In genomic region chr11:62593434-62594044, GRCh38 we compare ENCODE assay signal across 8 cellular contexts. TPM values are rescaled to one million over a fixed set of nuclear protein-coding genes. Genes with fewer than 3 reads are reported as not detected.
A peak's percentile ranks its signal among the peaks of the same experiment; 100 is the strongest.
DNase-seq lines count a peak whose midpoint lies in the region; ATAC-seq and TF ChIP-seq lines count a peak whose summit lies in the region.

No MANE protein-coding gene starts in this region.

- H3K27me3 ChIP-seq in GM23338 (ENCODE audit: insufficient read depth) (no peaks in the 10 kb centered on the region), stomach smooth muscle (ENCODE audit: control insufficient read depth in 1 of 2, insufficient read depth in 2 of 2, low read length in 2 of 2) (no peaks in the 10 kb centered on the region)

- H3K36me3 ChIP-seq in GM23338 (ENCODE audit: insufficient read depth) (peaks cover 29% of the 10 kb centered on the region), stomach smooth muscle (ENCODE audit: control insufficient read depth in 2 of 2, insufficient read depth in 2 of 2, low read length in 2 of 2) (peaks cover 47 to 48% of the 10 kb centered on the region in 2 donors)

- H3K4me3 Mint-ChIP-seq in GM23338 (peak overlapping the region; percentile 56), natural killer cell (peak overlapping the region; percentile 82)

- H3K36me3 Mint-ChIP-seq in GM23338 (ENCODE audit: low read depth) (peaks cover 66% of the 10 kb centered on the region), natural killer cell (peaks cover 7% of the 10 kb centered on the region)

- intact Hi-C loops in natural killer cell (cut with micrococcal nuclease), result loop anchor here (1.0 to 5.0 kb wide), 4 partner anchors 84 to 289 kb away; partner anchors contain the start of genes SLC3A2 and UBXN1

- H3K27ac Mint-ChIP-seq in GM23338 (no peak overlapping the region), natural killer cell (peak overlapping the region; percentile 94 to 97)

- no peak overlapping the region for H3K9ac ChIP-seq in stomach smooth muscle (ENCODE audit: low read length in 2 of 2)

- H3K4me3 ChIP-seq in GM23338, result no peak overlapping the region
- no peak overlapping the region for H3K4me3 ChIP-seq in epithelial cell of proximal tubule (ENCODE audit: low read depth, low read length)
- H3K4me3 ChIP-seq in stomach smooth muscle (ENCODE audit: low read length in 2 of 2), result no peak overlapping the region

- peaks cover 12% of the 10 kb centered on the region; the same call in 1 of the 2 replicates for H3K4me1 ChIP-seq in GM23338 (ENCODE audit: insufficient read depth)
- H3K4me1 ChIP-seq in stomach smooth muscle (ENCODE audit: control insufficient read depth, insufficient read depth, low read length), result peaks cover 33% of the 10 kb centered on the region

- peak; percentile 61 for TF ChIP-seq CTCF in AG09319 (IDR thresholded peaks at IDR 0.05; ENCODE audit: low read depth, low read length)
- TF ChIP-seq CTCF in GM23338 (conservative IDR thresholded peaks at IDR 0.05; ENCODE audit: low read depth in 2 of 2), result peak; percentile 72 to 96
- TF ChIP-seq CTCF in epithelial cell of proximal tubule (conservative IDR thresholded peaks at IDR 0.05; ENCODE audit: low read depth, low read length), result peak; percentile 73
- TF ChIP-seq CTCF in natural killer cell (IDR thresholded peaks at IDR 0.05), result peak; percentile 47

- peak; percentile 50 for ATAC-seq in GM23338
- peak in 1 of 3 donors; percentile 13 for ATAC-seq in natural killer cell
- no peak for ATAC-seq in GM21447 (IDR thresholded peaks at IDR 0.05; ENCODE audit: unreplicated experiment)

- H3K9me3 Mint-ChIP-seq in GM23338 (peaks cover 4% of the 10 kb centered on the region; the same call in 2 of the 3 replicates), natural killer cell (no peaks in the 10 kb centered on the region)

- H3F3A ChIP-seq in GM23338 (replicated peaks; ENCODE audit: low read depth), result peaks cover 58% of the 10 kb centered on the region

- H3K27me3 Mint-ChIP-seq in GM23338 (ENCODE audit: insufficient read depth, low read depth, poor library complexity) (peaks cover 27% of the 10 kb centered on the region), natural killer cell (ENCODE audit: low read depth in 2 of 2) (no peaks in the 10 kb centered on the region)

- no peak overlapping the region for H2AFZ ChIP-seq in GM23338

- no peak overlapping the region for H3K4me2 ChIP-seq in GM23338

- peaks cover 20% of the 10 kb centered on the region for H3K79me2 ChIP-seq in GM23338 (replicated peaks; ENCODE audit: insufficient read depth)

- H3K4me1 Mint-ChIP-seq in GM23338 (peaks cover 18% of the 10 kb centered on the region), natural killer cell (peaks cover 43 to 56% of the 10 kb centered on the region in 2 donors)

- peak; percentile 29 for DNase-seq in AG09319 (ENCODE audit: extremely low read depth, low read depth)
- DNase-seq in GM23338 (ENCODE audit: low spot score), result peak; percentile 93
- DNase-seq in NOMO-1 treated with dmso at 0.1 percent for 144 hours (lab: John Stamatoyannopoulos, UW; ENCODE audit: unreplicated experiment), result peak; percentile 67
- peak; percentile 76 for DNase-seq in activated CD8-positive, alpha-beta memory T cell treated with anti-CD3 and anti-CD28 coated beads, Interleukin-2, amount 50 U/mL, for 4 hours
- DNase-seq in epithelial cell of proximal tubule (ENCODE audit: low read depth), result no peak
- DNase-seq in natural killer cell, result peak; percentile 69

- H3K27ac ChIP-seq in GM23338 (ENCODE audit: low read depth), result no peak overlapping the region
- H3K27ac ChIP-seq in stomach smooth muscle (ENCODE audit: low read length), result peak overlapping the region; percentile 96

- no peaks in the 10 kb centered on the region for H3K9me3 ChIP-seq in stomach smooth muscle (ENCODE audit: control insufficient read depth in 2 of 2, low read length in 2 of 2)

- no peaks in the 10 kb centered on the region for H3K9me2 ChIP-seq in GM23338 (ENCODE audit: insufficient read depth)

- H4K20me1 ChIP-seq in GM23338 (replicated peaks; ENCODE audit: insufficient read depth), result peaks cover 19% of the 10 kb centered on the region

TF ChIP-seq in GM23338, 12 proteins besides CTCF, POLR2A, EP300 and RAD21:
- no peak for TF ChIP-seq STAT1 (IDR thresholded peaks at IDR 0.05; ENCODE audit: unreplicated experiment)
- TF ChIP-seq CREB1 (CRISPR knock-in tag; IDR thresholded peaks at IDR 0.05; ENCODE audit: low read depth), result no peak
- no peak for TF ChIP-seq JUNB (IDR thresholded peaks at IDR 0.05; ENCODE audit: unreplicated experiment)
- no peak for TF ChIP-seq ZNF114 (CRISPR knock-in tag; IDR thresholded peaks at IDR 0.05)
- TF ChIP-seq EZH2phosphoT487 (IDR thresholded peaks at IDR 0.05; ENCODE audit: unreplicated experiment), result no peak
- no peak for TF ChIP-seq ZNF331 (CRISPR knock-in tag; IDR thresholded peaks at IDR 0.05; ENCODE audit: low read depth)
- no peak for TF ChIP-seq EZH2 (IDR thresholded peaks at IDR 0.05; ENCODE audit: low read depth, unreplicated experiment)
- TF ChIP-seq ETS1 (IDR thresholded peaks at IDR 0.05), result no peak
- no peak for TF ChIP-seq NANOG (IDR thresholded peaks at IDR 0.05; ENCODE audit: borderline replicate concordance)

RNA-seq across cellular contexts. Expression of gene TUT1, which starts 2.2 kb away (rescaled TPM):
- total RNA-seq in GM23338 (2014; rRNA removed; shearing (Covaris generic)), result 15.2 and 22.2 TPM in 2 replicates
- 12.8 and 14.0 TPM in 2 replicates for polyA plus RNA-seq in GM23338 (2016; fragmentation: Nextera tagmentation; extraction: Ambion mirVana)
- total RNA-seq in epithelial cell of proximal tubule (9.4 and 10.1 TPM in 2 replicates), natural killer cell (10 to 100 TPM; 20.0 to 28.9 (median 26.2) TPM)

RNA-seq across cellular contexts. Expression of gene MTA2, which starts 8.1 kb away (rescaled TPM):
- 93.6 and 102 TPM in 2 replicates for total RNA-seq in GM23338 (2014; rRNA removed; shearing (Covaris generic))
- polyA plus RNA-seq in GM23338 (2016; fragmentation: Nextera tagmentation; extraction: Ambion mirVana), result 22.1 and 22.9 TPM in 2 replicates
- 109 and 153 TPM in 2 replicates for total RNA-seq in epithelial cell of proximal tubule
- total RNA-seq in natural killer cell, result 100 to 1,000 TPM; 254 to 305 (median 259) TPM

RNA-seq across cellular contexts. Expression of gene EML3, which starts 19.0 kb away (rescaled TPM):
- total RNA-seq in GM23338 (2014; rRNA removed; shearing (Covaris generic)), result 17.1 and 19.3 TPM in 2 replicates
- 15.4 and 15.5 TPM in 2 replicates for polyA plus RNA-seq in GM23338 (2016; fragmentation: Nextera tagmentation; extraction: Ambion mirVana)
- total RNA-seq in epithelial cell of proximal tubule (29.7 and 31.8 TPM in 2 replicates), natural killer cell (100 to 1,000 TPM; 221 to 233 (median 232) TPM)

RNA-seq across cellular contexts. Expression of gene ROM1, which starts 19.5 kb away (rescaled TPM):
- total RNA-seq in GM23338 (2014; rRNA removed; shearing (Covaris generic)), result 0.24 TPM in 1 of 2 replicates, not detected in the other
- polyA plus RNA-seq in GM23338 (2016; fragmentation: Nextera tagmentation; extraction: Ambion mirVana), result 0.65 and 0.89 TPM in 2 replicates
- total RNA-seq in epithelial cell of proximal tubule, result 1.2 and 1.4 TPM in 2 replicates
- 1 to 10 TPM; 2.6 to 6.9 (median 3.9) TPM for total RNA-seq in natural killer cell

RNA-seq across cellular contexts. Expression of gene EEF1G, which starts 19.8 kb away (rescaled TPM):
- total RNA-seq in GM23338 (2014; rRNA removed; shearing (Covaris generic)), result 1,200 and 1,316 TPM in 2 replicates
- 696 and 736 TPM in 2 replicates for polyA plus RNA-seq in GM23338 (2016; fragmentation: Nextera tagmentation; extraction: Ambion mirVana)
- 2,115 and 2,170 TPM in 2 replicates for total RNA-seq in epithelial cell of proximal tubule
- 100 to 1,000 TPM; 628 to 754 (median 714) TPM for total RNA-seq in natural killer cell
